ENCODE assay signal across 1 cellular context in the genomic region with DNA sequence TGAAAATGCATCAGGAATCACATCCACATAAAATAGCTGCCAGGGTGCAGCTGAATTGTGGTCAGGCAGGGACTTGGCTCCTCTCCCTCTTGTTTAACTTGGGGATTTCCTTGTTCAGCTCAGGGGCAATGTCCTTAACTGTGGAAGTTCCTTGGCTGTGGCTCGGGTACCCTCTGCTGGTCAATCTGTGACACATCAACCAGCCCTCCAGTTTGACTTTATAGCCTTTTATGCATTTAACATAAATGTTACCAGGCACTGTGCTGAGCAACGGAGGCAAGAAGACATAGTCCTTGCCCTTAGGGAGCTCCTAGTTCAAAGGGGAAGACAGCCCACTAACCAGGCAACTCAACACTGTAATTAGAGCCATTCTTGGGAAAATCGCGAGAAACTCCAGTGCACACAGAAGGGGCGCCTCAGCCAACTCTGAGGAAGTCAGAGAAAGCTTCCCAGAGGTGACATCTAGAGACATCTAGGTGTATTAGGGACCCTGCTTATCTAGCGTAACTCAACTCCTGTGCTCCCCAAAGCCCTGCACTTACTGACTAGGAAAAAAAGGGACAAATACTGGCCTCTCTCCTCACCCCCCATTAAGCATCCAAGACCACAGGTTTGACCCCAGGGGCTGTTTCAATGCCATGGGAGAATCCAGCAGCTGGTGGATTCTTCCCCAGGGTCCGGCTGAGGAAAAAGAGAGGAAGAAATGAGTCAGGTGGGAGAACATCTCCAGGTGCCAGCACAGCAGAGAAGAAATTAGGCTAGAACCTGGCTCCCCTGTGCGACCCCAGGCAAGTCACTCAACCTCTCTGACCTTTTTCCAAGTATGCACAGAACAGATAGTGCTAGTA.
TF ChIP-seq lines count a peak whose summit lies in the region.

No MANE protein-coding gene starts in this region.

TF ChIP-seq in GM12878, 131 proteins besides CTCF, POLR2A, EP300 and RAD21:
- TF ChIP-seq IKZF2 (IDR thresholded peaks at IDR 0.05) (peak; percentile 69 to 75), RELA (IDR thresholded peaks at IDR 0.05; ENCODE audit: borderline replicate concordance, partially characterized antibody) (peak; percentile 80), CREM (IDR thresholded peaks at IDR 0.05; ENCODE audit: low read depth) (no peak), SIN3A (IDR thresholded peaks at IDR 0.05; ENCODE audit: low read depth, low read length) (0 out of 2 replicates have a peak, but pooled peaks have one; percentile 36), SMC3 (IDR thresholded peaks at IDR 0.05; ENCODE audit: borderline replicate concordance, low read length) (peak; percentile 69), BRCA1 (IDR thresholded peaks at IDR 0.05; ENCODE audit: low read depth, low read length) (no peak), EED (IDR thresholded peaks at IDR 0.05; ENCODE audit: low read depth) (0 out of 2 replicates have a peak, but pooled peaks have one; percentile 31), TBL1XR1 (IDR thresholded peaks at IDR 0.05; ENCODE audit: low read depth, low read length) (no peak), PBX3 (IDR thresholded peaks at IDR 0.05; ENCODE audit: insufficient replicate concordance, low read depth, low read length) (no peak), POU2F2 (IDR thresholded peaks at IDR 0.05; ENCODE audit: borderline replicate concordance, low read depth, low read length) (peak; percentile 79; the same call in 1 of the 3 replicates), STAT1 (conservative IDR thresholded peaks at IDR 0.05) (peak; percentile 76; the same call in 1 of the 2 replicates), JUND (IDR thresholded peaks at IDR 0.05; ENCODE audit: low read depth, low read length) (no peak), ZNF217 (IDR thresholded peaks at IDR 0.05) (peak; percentile 4; the same call in 1 of the 2 replicates), SMARCA5 (IDR thresholded peaks at IDR 0.05) (peak; percentile 83; the same call in 1 of the 2 replicates), HCFC1 (IDR thresholded peaks at IDR 0.05; ENCODE audit: low read length) (no peak), BMI1 (IDR thresholded peaks at IDR 0.05; ENCODE audit: borderline replicate concordance) (no peak), BHLHE40 (IDR thresholded peaks at IDR 0.05; ENCODE audit: borderline replicate concordance in 1 of 2, low read depth in 2 of 2, low read length in 1 of 2) (0 out of 4 replicates have a peak, but pooled peaks of 1 of the 2 experiments have one; percentile 7), IKZF1 (conservative IDR thresholded peaks at IDR 0.05) (peak; percentile 79), MYB (IDR thresholded peaks at IDR 0.05; ENCODE audit: borderline replicate concordance, low read depth, low read length) (no peak), ZNF207 (IDR thresholded peaks at IDR 0.05; ENCODE audit: borderline replicate concordance) (0 out of 2 replicates have a peak, but pooled peaks have one; percentile 43), SREBF2 (IDR thresholded peaks at IDR 0.05; ENCODE audit: low read length) (no peak), RBBP5 (conservative IDR thresholded peaks at IDR 0.05) (no peak), BCL11A (IDR thresholded peaks at IDR 0.05; ENCODE audit: low read depth, low read length) (no peak), PML (IDR thresholded peaks at IDR 0.05; ENCODE audit: low read length) (no peak), NBN (IDR thresholded peaks at IDR 0.05) (peak; percentile 43), YY1 (IDR thresholded peaks at IDR 0.05; ENCODE audit: low read depth, low read length) (0 out of 2 replicates have a peak, but pooled peaks have one; percentile 36)
- TF ChIP-seq, protein P1, sequence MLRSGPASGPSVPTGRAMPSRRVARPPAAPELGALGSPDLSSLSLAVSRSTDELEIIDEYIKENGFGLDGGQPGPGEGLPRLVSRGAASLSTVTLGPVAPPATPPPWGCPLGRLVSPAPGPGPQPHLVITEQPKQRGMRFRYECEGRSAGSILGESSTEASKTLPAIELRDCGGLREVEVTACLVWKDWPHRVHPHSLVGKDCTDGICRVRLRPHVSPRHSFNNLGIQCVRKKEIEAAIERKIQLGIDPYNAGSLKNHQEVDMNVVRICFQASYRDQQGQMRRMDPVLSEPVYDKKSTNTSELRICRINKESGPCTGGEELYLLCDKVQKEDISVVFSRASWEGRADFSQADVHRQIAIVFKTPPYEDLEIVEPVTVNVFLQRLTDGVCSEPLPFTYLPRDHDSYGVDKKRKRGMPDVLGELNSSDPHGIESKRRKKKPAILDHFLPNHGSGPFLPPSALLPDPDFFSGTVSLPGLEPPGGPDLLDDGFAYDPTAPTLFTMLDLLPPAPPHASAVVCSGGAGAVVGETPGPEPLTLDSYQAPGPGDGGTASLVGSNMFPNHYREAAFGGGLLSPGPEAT (IDR thresholded peaks at IDR 0.05; ENCODE audit: low read depth): peak; percentile 70; the same call in 1 of the 2 replicates
- TF ChIP-seq, protein P2, sequence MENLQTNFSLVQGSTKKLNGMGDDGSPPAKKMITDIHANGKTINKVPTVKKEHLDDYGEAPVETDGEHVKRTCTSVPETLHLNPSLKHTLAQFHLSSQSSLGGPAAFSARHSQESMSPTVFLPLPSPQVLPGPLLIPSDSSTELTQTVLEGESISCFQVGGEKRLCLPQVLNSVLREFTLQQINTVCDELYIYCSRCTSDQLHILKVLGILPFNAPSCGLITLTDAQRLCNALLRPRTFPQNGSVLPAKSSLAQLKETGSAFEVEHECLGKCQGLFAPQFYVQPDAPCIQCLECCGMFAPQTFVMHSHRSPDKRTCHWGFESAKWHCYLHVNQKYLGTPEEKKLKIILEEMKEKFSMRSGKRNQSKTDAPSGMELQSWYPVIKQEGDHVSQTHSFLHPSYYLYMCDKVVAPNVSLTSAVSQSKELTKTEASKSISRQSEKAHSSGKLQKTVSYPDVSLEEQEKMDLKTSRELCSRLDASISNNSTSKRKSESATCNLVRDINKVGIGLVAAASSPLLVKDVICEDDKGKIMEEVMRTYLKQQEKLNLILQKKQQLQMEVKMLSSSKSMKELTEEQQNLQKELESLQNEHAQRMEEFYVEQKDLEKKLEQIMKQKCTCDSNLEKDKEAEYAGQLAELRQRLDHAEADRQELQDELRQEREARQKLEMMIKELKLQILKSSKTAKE (IDR thresholded peaks at IDR 0.05; ENCODE audit: low read depth, poor library complexity, severe bottlenecking): peak; percentile 34
TF ChIP-seq in GM12878: peak in this region for 16.
